In the genomic region with DNA sequence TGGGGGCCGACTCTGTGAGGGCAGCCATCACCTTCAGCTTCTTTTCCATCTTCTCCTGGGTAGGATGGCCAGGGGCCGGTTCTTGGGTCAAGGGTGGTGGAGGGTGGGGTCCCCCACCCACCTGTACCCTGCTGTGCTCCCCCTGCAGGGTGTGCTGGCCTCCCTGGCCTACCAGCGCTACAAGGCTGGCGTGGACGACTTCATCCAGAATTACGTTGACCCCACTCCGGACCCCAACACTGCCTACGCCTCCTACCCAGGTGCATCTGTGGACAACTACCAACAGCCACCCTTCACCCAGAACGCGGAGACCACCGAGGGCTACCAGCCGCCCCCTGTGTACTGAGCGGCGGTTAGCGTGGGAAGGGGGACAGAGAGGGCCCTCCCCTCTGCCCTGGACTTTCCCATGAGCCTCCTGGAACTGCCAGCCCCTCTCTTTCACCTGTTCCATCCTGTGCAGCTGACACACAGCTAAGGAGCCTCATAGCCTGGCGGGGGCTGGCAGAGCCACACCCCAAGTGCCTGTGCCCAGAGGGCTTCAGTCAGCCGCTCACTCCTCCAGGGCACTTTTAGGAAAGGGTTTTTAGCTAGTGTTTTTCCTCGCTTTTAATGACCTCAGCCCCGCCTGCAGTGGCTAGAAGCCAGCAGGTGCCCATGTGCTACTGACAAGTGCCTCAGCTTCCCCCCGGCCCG, we compare ENCODE assay signal across 1 cellular context.
TF ChIP-seq lines count a peak whose summit lies in the region.

No MANE protein-coding gene starts in this region.

TF ChIP-seq in HepG2, 621 proteins besides CTCF, POLR2A, EP300 and RAD21:
- TF ChIP-seq, protein P1, sequence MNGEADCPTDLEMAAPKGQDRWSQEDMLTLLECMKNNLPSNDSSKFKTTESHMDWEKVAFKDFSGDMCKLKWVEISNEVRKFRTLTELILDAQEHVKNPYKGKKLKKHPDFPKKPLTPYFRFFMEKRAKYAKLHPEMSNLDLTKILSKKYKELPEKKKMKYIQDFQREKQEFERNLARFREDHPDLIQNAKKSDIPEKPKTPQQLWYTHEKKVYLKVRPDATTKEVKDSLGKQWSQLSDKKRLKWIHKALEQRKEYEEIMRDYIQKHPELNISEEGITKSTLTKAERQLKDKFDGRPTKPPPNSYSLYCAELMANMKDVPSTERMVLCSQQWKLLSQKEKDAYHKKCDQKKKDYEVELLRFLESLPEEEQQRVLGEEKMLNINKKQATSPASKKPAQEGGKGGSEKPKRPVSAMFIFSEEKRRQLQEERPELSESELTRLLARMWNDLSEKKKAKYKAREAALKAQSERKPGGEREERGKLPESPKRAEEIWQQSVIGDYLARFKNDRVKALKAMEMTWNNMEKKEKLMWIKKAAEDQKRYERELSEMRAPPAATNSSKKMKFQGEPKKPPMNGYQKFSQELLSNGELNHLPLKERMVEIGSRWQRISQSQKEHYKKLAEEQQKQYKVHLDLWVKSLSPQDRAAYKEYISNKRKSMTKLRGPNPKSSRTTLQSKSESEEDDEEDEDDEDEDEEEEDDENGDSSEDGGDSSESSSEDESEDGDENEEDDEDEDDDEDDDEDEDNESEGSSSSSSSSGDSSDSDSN (CRISPR knock-in tag; IDR thresholded peaks at IDR 0.05) = 0 out of 2 replicates have a peak, but pooled peaks have one; percentile 13
- TF ChIP-seq ZC3H13 (CRISPR knock-in tag; IDR thresholded peaks at IDR 0.05) = peak; percentile 18; the same call in 1 of the 2 replicates
- TF ChIP-seq AGO1 (IDR thresholded peaks at IDR 0.05; ENCODE audit: low read depth, low read length, poor library complexity, severe bottlenecking) = peak; percentile 5
- TF ChIP-seq POLR2AphosphoS5 (IDR thresholded peaks at IDR 0.05; ENCODE audit: low read depth, low read length) = peak; percentile 15; the same call in 1 of the 2 replicates
- TF ChIP-seq, protein P2, sequence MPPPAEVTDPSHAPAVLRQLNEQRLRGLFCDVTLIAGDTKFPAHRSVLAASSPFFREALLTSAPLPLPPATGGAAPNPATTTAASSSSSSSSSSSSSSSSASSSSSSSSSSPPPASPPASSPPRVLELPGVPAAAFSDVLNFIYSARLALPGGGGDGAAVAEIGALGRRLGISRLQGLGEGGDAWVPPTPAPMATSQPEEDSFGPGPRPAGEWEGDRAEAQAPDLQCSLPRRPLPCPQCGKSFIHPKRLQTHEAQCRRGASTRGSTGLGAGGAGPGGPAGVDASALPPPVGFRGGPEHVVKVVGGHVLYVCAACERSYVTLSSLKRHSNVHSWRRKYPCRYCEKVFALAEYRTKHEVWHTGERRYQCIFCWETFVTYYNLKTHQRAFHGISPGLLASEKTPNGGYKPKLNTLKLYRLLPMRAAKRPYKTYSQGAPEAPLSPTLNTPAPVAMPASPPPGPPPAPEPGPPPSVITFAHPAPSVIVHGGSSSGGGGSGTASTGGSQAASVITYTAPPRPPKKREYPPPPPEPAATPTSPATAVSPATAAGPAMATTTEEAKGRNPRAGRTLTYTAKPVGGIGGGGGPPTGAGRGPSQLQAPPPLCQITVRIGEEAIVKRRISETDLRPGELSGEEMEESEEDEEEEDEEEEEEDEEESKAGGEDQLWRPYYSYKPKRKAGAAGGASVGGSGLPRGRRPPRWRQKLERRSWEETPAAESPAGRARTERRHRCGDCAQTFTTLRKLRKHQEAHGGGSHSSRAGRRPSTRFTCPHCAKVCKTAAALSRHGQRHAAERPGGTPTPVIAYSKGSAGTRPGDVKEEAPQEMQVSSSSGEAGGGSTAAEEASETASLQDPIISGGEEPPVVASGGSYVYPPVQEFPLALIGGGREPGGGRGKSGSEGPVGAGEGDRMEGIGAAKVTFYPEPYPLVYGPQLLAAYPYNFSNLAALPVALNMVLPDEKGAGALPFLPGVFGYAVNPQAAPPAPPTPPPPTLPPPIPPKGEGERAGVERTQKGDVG (CRISPR knock-in tag; IDR thresholded peaks at IDR 0.05; ENCODE audit: borderline replicate concordance) = 0 out of 2 replicates have a peak, but pooled peaks have one; percentile 47
- TF ChIP-seq ZNF687 (CRISPR knock-in tag; IDR thresholded peaks at IDR 0.05) = peak; percentile 18; the same call in 1 of the 2 replicates
